Comparison of ENCODE assay signal across 18 cellular contexts in the genomic region with DNA sequence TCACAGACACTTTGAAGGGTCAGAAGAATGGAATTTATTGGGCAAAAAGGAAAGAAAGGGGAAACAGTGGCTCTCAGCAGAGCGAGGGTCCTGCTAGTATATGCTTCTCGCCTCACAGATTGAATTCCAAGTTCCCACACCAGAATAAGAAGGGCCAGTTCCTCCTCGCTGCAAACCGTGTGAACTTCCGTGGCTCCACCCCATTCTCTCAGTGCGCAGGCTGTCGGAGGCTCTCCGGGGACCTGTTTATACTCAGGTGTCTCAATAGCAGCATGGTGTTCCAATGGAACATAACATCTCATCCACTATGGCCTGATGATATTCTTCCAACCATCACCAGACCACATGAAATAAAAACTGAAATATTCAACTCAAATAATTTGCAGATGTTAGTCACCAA. TPM values are rescaled to one million over a fixed set of nuclear protein-coding genes. Genes with fewer than 3 reads are reported as not detected.
"Had no signal": no experiment of that assay in that cellular context is flagged by ENCODE, and none has a peak within 500 bp of the region (broad histone marks: within the 10 kb centered on the region; RNA-seq: fewer than 3 reads in every experiment).

No MANE protein-coding gene starts in this region.

- H3K4me1 Mint-ChIP-seq: brain had no signal

- ATAC-seq: left lung; stimulated activated naive B cell treated with anti-CD40 and anti-IgM and Interleukin-4, amounts not matched to agents 10 μg/mL and 1 μg/mL and 100 μg/mL, for 72 hours had no signal

- H3K36me3 ChIP-seq: left lung, spleen, thyroid gland had no signal

- DNase-seq: activated gamma-delta T cell; anterior cingulate cortex; caudate nucleus; hypothalamus; left lung; mammary epithelial cell; posterior cingulate gyrus; spleen; stimulated activated CD4-positive, alpha-beta T cell treated with anti-CD3 and anti-CD28 coated beads, Interleukin-4, amount 100 ng/mL, for 4 hours; stimulated activated naive B cell treated with anti-CD40 and anti-IgM and Interleukin-4, amounts not matched to agents 10 μg/mL and 1 μg/mL and 100 μg/mL, for 72 hours; thyroid gland had no signal

- H3K27me3 Mint-ChIP-seq: brain; stimulated activated naive B cell treated with anti-CD40 and anti-IgM and Interleukin-4, amounts not matched to agents 10 μg/mL and 1 μg/mL and 100 μg/mL, for 72 hours had no signal

- H3K4me1 ChIP-seq: left lung, thyroid gland had no signal

- FAIRE-seq: colon, endometrium, frontal cortex had no signal

- H3K27ac ChIP-seq: left lung, thyroid gland had no signal

- H3K27me3 ChIP-seq: left lung, spleen, thyroid gland had no signal

- H3K4me3 ChIP-seq: left lung, spleen, thyroid gland had no signal

- H3K4me3 Mint-ChIP-seq: brain; stimulated activated naive B cell treated with anti-CD40 and anti-IgM and Interleukin-4, amounts not matched to agents 10 μg/mL and 1 μg/mL and 100 μg/mL, for 72 hours; T-helper 1 cell treated with Interleukin-12 subunit alpha and Interleukin-12 subunit beta and Interleukin-4 antibody, amounts not matched to agents 30 μg/mL and 1 μg/mL, for 36 hours had no signal

- H3K36me3 Mint-ChIP-seq: brain; stimulated activated naive B cell treated with anti-CD40 and anti-IgM and Interleukin-4, amounts not matched to agents 10 μg/mL and 1 μg/mL and 100 μg/mL, for 72 hours had no signal

- H3K27ac Mint-ChIP-seq: brain; stimulated activated naive B cell treated with anti-CD40 and anti-IgM and Interleukin-4, amounts not matched to agents 10 μg/mL and 1 μg/mL and 100 μg/mL, for 72 hours; T-helper 1 cell treated with Interleukin-12 subunit alpha and Interleukin-12 subunit beta and Interleukin-4 antibody, amounts not matched to agents 30 μg/mL and 1 μg/mL, for 36 hours had no signal

- H3K9me3 Mint-ChIP-seq: brain; stimulated activated naive B cell treated with anti-CD40 and anti-IgM and Interleukin-4, amounts not matched to agents 10 μg/mL and 1 μg/mL and 100 μg/mL, for 72 hours had no signal

- H3K9me3 ChIP-seq: left lung, spleen, thyroid gland had no signal

RNA-seq across cellular contexts. Expression of gene SAMD3, which starts 4.6 kb away (rescaled TPM):
- total RNA-seq: kidney epithelial cell, mammary epithelial cell, renal cortical epithelial cell had no signal
